Comparison of ENCODE assay signal across 7 cellular contexts in the genomic region with DNA sequence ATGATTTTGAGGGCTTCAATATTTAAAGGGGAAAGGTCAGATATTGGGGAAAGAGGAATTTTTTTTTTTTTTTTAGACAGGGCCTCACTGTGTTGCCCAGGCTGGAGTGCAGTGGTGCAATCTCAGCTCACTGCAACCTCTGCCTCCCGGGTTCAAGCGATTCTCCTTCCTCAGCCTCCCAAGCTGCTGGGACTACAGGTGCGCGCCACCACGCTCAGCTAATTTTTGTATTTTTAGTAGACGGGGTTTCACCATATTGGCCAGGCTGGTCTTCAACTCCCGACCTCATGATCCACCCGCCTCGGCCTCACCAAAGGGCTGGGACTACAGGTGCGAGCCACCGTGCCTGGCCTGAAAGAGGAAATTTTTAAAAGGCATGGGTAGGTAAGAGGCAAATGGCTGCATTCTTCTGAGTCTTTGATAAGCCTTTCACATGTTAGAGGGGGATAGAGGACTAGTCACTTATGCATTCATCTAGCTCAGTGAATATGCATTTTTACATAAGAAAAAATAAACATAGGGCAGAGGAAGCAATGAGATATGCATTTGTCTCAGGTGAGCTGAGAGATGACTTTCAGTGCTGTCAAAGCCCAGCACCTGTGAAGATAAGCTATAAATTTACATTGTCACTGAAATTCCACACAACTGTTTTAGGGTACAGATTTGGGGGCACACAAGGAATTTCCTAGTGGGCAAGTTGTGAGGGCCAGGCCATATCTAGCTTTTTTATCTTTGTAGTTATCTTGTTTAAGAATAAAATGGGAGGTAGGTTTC. TPM values are rescaled to one million over a fixed set of nuclear protein-coding genes. Genes with fewer than 3 reads are reported as not detected.
DNase-seq lines count a peak whose midpoint lies in the region; TF ChIP-seq lines count a peak whose summit lies in the region.

No MANE protein-coding gene starts in this region.

- TF ChIP-seq EP300 in stomach (IDR thresholded peaks at IDR 0.05): no peak

- no peak for TF ChIP-seq CTCF in stomach (IDR thresholded peaks at IDR 0.05)

- H3K9me3 Mint-ChIP-seq in activated naive CD8-positive, alpha-beta T cell treated with anti-CD3 and anti-CD28 coated beads for 36 hours: no peaks in the 10 kb centered on the region

- H3K9me3 ChIP-seq in HUES48 (ENCODE audit: control insufficient read depth, insufficient read depth, low read length) (no peaks in the 10 kb centered on the region), iPS-20b (ENCODE audit: insufficient read depth, low read depth, low read length) (no peaks in the 10 kb centered on the region), stomach (no peaks in the 10 kb centered on the region)

- no peaks in the 10 kb centered on the region for H3K27me3 Mint-ChIP-seq in activated naive CD8-positive, alpha-beta T cell treated with anti-CD3 and anti-CD28 coated beads for 36 hours

- H3K36me3 ChIP-seq in HUES48 (ENCODE audit: control insufficient read depth, insufficient read depth, low read length) (no peaks in the 10 kb centered on the region), iPS-20b (ENCODE audit: insufficient read depth, low read depth, low read length) (no peaks in the 10 kb centered on the region), stomach (no peaks in the 10 kb centered on the region)

- peaks cover 16% of the 10 kb centered on the region for H3K4me1 Mint-ChIP-seq in activated naive CD8-positive, alpha-beta T cell treated with anti-CD3 and anti-CD28 coated beads for 36 hours

- H3K27ac ChIP-seq in HUES48 (ENCODE audit: low read depth, low read length): peak overlapping the region; percentile 98
- no peak overlapping the region for H3K27ac ChIP-seq in iPS-20b (ENCODE audit: low read length)
- peak overlapping the region in 3 of 5 donors; percentile 95 to 97 (median 97) for H3K27ac ChIP-seq in stomach

- H3K9ac ChIP-seq in HUES48 (ENCODE audit: low read depth, low read length): peak overlapping the region; percentile 99
- peak overlapping the region; percentile 91; the same call in 1 of the 2 replicates for H3K9ac ChIP-seq in iPS-20b (ENCODE audit: low read depth, low read length)

- H3K4me3 Mint-ChIP-seq in activated naive CD8-positive, alpha-beta T cell treated with anti-CD3 and anti-CD28 coated beads for 36 hours: peak overlapping the region; percentile 87

- intact Hi-C loops in stomach (cut with DNase I; ENCODE audit: low total_unique reads): no loop called here

- WGBS in stomach, 5 donors: 94 to 96% (median 94%) methylated on average over 11 of the region's 11 CpGs

- no peaks in the 10 kb centered on the region for H3K27me3 ChIP-seq in HUES48 (ENCODE audit: control insufficient read depth, insufficient read depth, low read length)
- no peaks in the 10 kb centered on the region for H3K27me3 ChIP-seq in iPS-20b (ENCODE audit: insufficient read depth, low read length)
- H3K27me3 ChIP-seq in stomach: peaks cover 0 to 9% (median 0%) of the 10 kb centered on the region in 3 donors

- H3K4me1 ChIP-seq in HUES48 (ENCODE audit: control insufficient read depth, insufficient read depth, low read length) (no peaks in the 10 kb centered on the region), iPS-20b (ENCODE audit: insufficient read depth, low read length) (peaks cover 3% of the 10 kb centered on the region; the same call in 1 of the 2 replicates), stomach (peaks cover 14 to 33% (median 27%) of the 10 kb centered on the region in 4 donors)

- no peak for DNase-seq in activated naive CD8-positive, alpha-beta T cell treated with anti-CD3 and anti-CD28 coated beads for 36 hours
- DNase-seq in stomach (no peak), NCI-H510A (lab: John Stamatoyannopoulos, UW) (no peak), anterior cingulate cortex (lab: John Stamatoyannopoulos, UW) (no peak), OCI-M2 (lab: John Stamatoyannopoulos, UW; ENCODE audit: unreplicated experiment) (no peak)

- no peaks in the 10 kb centered on the region for H3K36me3 Mint-ChIP-seq in activated naive CD8-positive, alpha-beta T cell treated with anti-CD3 and anti-CD28 coated beads for 36 hours

- H3K4me3 ChIP-seq in HUES48 (ENCODE audit: low read depth, low read length) (peak overlapping the region; percentile 84), iPS-20b (ENCODE audit: low read length) (peak overlapping the region; percentile 75), stomach (peak overlapping the region; percentile 81 to 99 (median 93))

- TF ChIP-seq POLR2A in stomach (IDR thresholded peaks at IDR 0.05): no peak

- peak overlapping the region; percentile 92 for H3K27ac Mint-ChIP-seq in activated naive CD8-positive, alpha-beta T cell treated with anti-CD3 and anti-CD28 coated beads for 36 hours

RNA-seq across cellular contexts. Expression of a gene that starts 1.1 kb away (rescaled TPM):
- 1 to 10 TPM; 8.7 to 9.6 TPM for total RNA-seq in activated naive CD8-positive, alpha-beta T cell treated with anti-CD3 and anti-CD28 coated beads for 36 hours
- 10 to 100 TPM in 4 of 5 donors, 1 to 10 TPM in 1; 5.8 to 92.7 (median 43.3) TPM for total RNA-seq in stomach
- 10 to 100 TPM in 1 of 3 donors, 1 to 10 TPM in 2; 7.7 to 11.8 (median 9.8) TPM for polyA plus RNA-seq in stomach

RNA-seq across cellular contexts. Expression of a gene that starts 14.4 kb away (rescaled TPM):
- total RNA-seq in activated naive CD8-positive, alpha-beta T cell treated with anti-CD3 and anti-CD28 coated beads for 36 hours: 10 to 100 TPM; 21.5 to 23.3 TPM
- 10 to 100 TPM in 4 of 5 donors, 1 to 10 TPM in 1; 7.7 to 51.3 (median 17.4) TPM for total RNA-seq in stomach
- 1 to 10 TPM; 2.6 to 5.9 (median 3.2) TPM for polyA plus RNA-seq in stomach
